In genomic region chr17:42989146-42989545, GRCh38 we compare ENCODE assay signal across 1 cellular context.
TF ChIP-seq lines count a peak whose summit lies in the region.

No MANE protein-coding gene starts in this region.

TF ChIP-seq in WTC11, 78 proteins besides CTCF, POLR2A, EP300 and RAD21:
- TF ChIP-seq CREB1 (CRISPR knock-in tag; IDR thresholded peaks at IDR 0.05) (no peak), FOXP1 (CRISPR knock-in tag; IDR thresholded peaks at IDR 0.05; ENCODE audit: borderline replicate concordance) (no peak), IRF1 (CRISPR knock-in tag; IDR thresholded peaks at IDR 0.05) (no peak), ZNF425 (CRISPR knock-in tag; conservative IDR thresholded peaks at IDR 0.05) (no peak), SP1 (CRISPR knock-in tag; conservative IDR thresholded peaks at IDR 0.05) (no peak), USF1 (CRISPR knock-in tag; IDR thresholded peaks at IDR 0.05) (no peak), ZNF423 (CRISPR knock-in tag; IDR thresholded peaks at IDR 0.05) (no peak), HMGA2 (CRISPR knock-in tag; IDR thresholded peaks at IDR 0.05) (no peak), JUN (CRISPR knock-in tag; IDR thresholded peaks at IDR 0.05) (no peak), USF2 (CRISPR knock-in tag; IDR thresholded peaks at IDR 0.05) (no peak), NFE2L1 (CRISPR knock-in tag; IDR thresholded peaks at IDR 0.05) (no peak), ZNF281 (CRISPR knock-in tag; IDR thresholded peaks at IDR 0.05) (no peak), ZNF416 (CRISPR knock-in tag; IDR thresholded peaks at IDR 0.05) (no peak), ETV6 (CRISPR knock-in tag; IDR thresholded peaks at IDR 0.05) (no peak), GABPB1 (CRISPR knock-in tag; IDR thresholded peaks at IDR 0.05) (no peak)
